Comparison of ENCODE assay signal across 21 cellular contexts in genomic region chr17:68942389-68942788, GRCh38. TPM values are rescaled to one million over a fixed set of nuclear protein-coding genes. Genes with fewer than 3 reads are reported as not detected.
"Had no signal": no experiment of that assay in that cellular context is flagged by ENCODE, and none has a peak within 500 bp of the region (broad histone marks: within the 10 kb centered on the region; RNA-seq: fewer than 3 reads in every experiment).

No MANE protein-coding gene starts in this region.

- H3K9me3 Mint-ChIP-seq: IgD-negative memory B cell had no signal

- H3K36me3 Mint-ChIP-seq: IgD-negative memory B cell had no signal

- H3K4me1 Mint-ChIP-seq: IgD-negative memory B cell had no signal

- H3K4me2 ChIP-seq: KMS-11 had no signal

- ATAC-seq: K562 had no signal

- H3K27ac ChIP-seq: KMS-11 had no signal

- H3K27ac Mint-ChIP-seq: IgD-negative memory B cell had no signal

- DNase-seq: Kasumi-1, MM.1S, NCI-H1092 treated with DMSO at 0.1 percent for 48 hours, NCI-H1436, NCI-H187, NCI-H2029, NCI-H2081 treated with DMSO at 0.1 percent for 48 hours, NCI-H2171, NCI-H226, NCI-H446, NCI-H510A, NCI-H524 treated with DMSO at 0.1 percent for 48 hours, NCI-H69, NCI-H774, RPMI8226, SHP77 had no signal

- H3K4me3 ChIP-seq: K562 had no signal

- H3K4me3 Mint-ChIP-seq: IgD-negative memory B cell had no signal

RNA-seq across cellular contexts. Expression of gene ABCA8, which starts 12.8 kb away (rescaled TPM):
- total RNA-seq: HT1080, M059J had no signal
- polyA plus RNA-seq: IgD-negative memory B cell had no signal
